In the genomic region with DNA sequence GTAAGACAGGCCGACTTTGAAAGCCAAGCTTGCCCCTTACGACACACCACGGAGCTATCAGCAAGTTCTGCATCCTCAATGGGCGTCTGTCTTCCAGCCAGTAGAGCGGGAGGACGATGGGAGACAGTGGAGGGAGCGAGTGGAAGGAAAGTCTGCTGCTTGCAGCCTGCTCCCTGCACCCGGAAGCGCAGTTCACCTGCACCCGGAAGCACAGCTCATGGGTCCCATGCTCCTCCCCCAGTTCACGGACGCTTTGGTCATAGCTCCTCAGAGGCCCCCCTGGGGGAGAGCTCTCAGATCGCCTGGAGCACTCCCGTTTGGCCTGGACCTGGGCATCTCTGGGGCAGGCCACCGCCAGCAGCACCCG, we compare ENCODE assay signal across 9 cellular contexts. TPM values are rescaled to one million over a fixed set of nuclear protein-coding genes. Genes with fewer than 3 reads are reported as not detected.
A peak's percentile ranks its signal among the peaks of the same experiment; 100 is the strongest.
DNase-seq lines count a peak whose midpoint lies in the region; ATAC-seq and TF ChIP-seq lines count a peak whose summit lies in the region.
"Had no signal": no experiment of that assay in that cellular context is flagged by ENCODE, and none has a peak within 500 bp of the region (broad histone marks: within the 10 kb centered on the region; RNA-seq: fewer than 3 reads in every experiment).

No MANE protein-coding gene starts in this region.

- POLR2A ChIA-PET in OCI-LY7 (lab: Charles Lee), result no interaction called here

- peak; percentile 84 for TF ChIP-seq CTCF in C4-2B (conservative IDR thresholded peaks at IDR 0.05)
- peak; percentile 1; the same call in 1 of the 2 replicates for TF ChIP-seq CTCF in OCI-LY7 (conservative IDR thresholded peaks at IDR 0.05; ENCODE audit: low read length)
- peak; percentile 8 for TF ChIP-seq CTCF in endothelial cell (IDR thresholded peaks at IDR 0.05; ENCODE audit: unreplicated experiment)

- H3K27ac ChIP-seq in C4-2B (peak overlapping the region; percentile 52), OCI-LY7 (ENCODE audit: low read depth, low read length, poor library complexity, severe bottlenecking) (no peak overlapping the region), trophoblast cell (ENCODE audit: low read depth, low read length) (no peak overlapping the region)

- peaks cover 33% of the 10 kb centered on the region for H3K79me1 ChIP-seq in trophoblast cell (ENCODE audit: low read length)

- H3K79me2 ChIP-seq in OCI-LY7 (ENCODE audit: insufficient read depth, low read depth, low read length) (no peaks in the 10 kb centered on the region), trophoblast cell (ENCODE audit: control insufficient read depth, insufficient read depth, low read length, poor library complexity) (peaks cover 8% of the 10 kb centered on the region)

- ATAC-seq in HG02885 (IDR thresholded peaks at IDR 0.05; ENCODE audit: poor library complexity, unreplicated experiment), result no peak

- peak overlapping the region; percentile 61 for H3K27ac Mint-ChIP-seq in endothelial cell (ENCODE audit: unreplicated experiment)

- peaks cover 47% of the 10 kb centered on the region for H3K36me3 Mint-ChIP-seq in endothelial cell (ENCODE audit: low read depth, unreplicated experiment)

- no CpG with 5 or more reads among the region's 16 CpGs for WGBS in trophoblast cell (ENCODE audit: extremely low coverage, insufficient coverage, insufficient read length)

- H4K12ac ChIP-seq in trophoblast cell (ENCODE audit: low read depth, low read length), result no peak overlapping the region

- H3K4me3 Mint-ChIP-seq in endothelial cell (ENCODE audit: unreplicated experiment), result no peak overlapping the region

- H3K4me1 Mint-ChIP-seq in endothelial cell (ENCODE audit: unreplicated experiment), result peaks cover 12% of the 10 kb centered on the region

- peak overlapping the region; percentile 27; the same call in 1 of the 2 replicates for H3K4me2 ChIP-seq in OCI-LY7 (ENCODE audit: low read length)
- no peak overlapping the region for H3K4me2 ChIP-seq in trophoblast cell (ENCODE audit: low read length)

- no peaks in the 10 kb centered on the region for H3K9me2 ChIP-seq in OCI-LY7 (ENCODE audit: insufficient read depth, low read length)

- H3K9ac ChIP-seq in trophoblast cell (ENCODE audit: low read length), result no peak overlapping the region

- no peak overlapping the region for H2AK5ac ChIP-seq in trophoblast cell (ENCODE audit: low read length)

- no peaks in the 10 kb centered on the region for H3K27me3 ChIP-seq in trophoblast cell (ENCODE audit: insufficient read depth, low read length)

- H3K4ac ChIP-seq in trophoblast cell (ENCODE audit: low read depth, low read length), result no peak overlapping the region

- no peaks in the 10 kb centered on the region for H4K20me1 ChIP-seq in OCI-LY7 (ENCODE audit: insufficient read depth, low read length)

- no peak overlapping the region for H4K91ac ChIP-seq in trophoblast cell (ENCODE audit: low read depth, low read length)

- intact Hi-C loops in OCI-LY7 (cut with micrococcal nuclease; ENCODE audit: unreplicated experiment), result loop anchor here (5.0 kb wide), 1 partner anchor 287 kb away; no protein-coding TSS in a partner anchor

- no TSS peak for BruUV-seq in OCI-LY7 (replicated peaks; lab: Mats Ljungman, UMichigan)

- no peaks in the 10 kb centered on the region for H3K36me3 ChIP-seq in OCI-LY7 (ENCODE audit: insufficient read depth, low read length)
- H3K36me3 ChIP-seq in trophoblast cell (ENCODE audit: control insufficient read depth in 1 of 2, insufficient read depth in 2 of 2, low read length in 2 of 2), result peaks cover 76 to 89% of the 10 kb centered on the region in 2 experiments

- DNase-seq in OCI-LY7 (ENCODE audit: low spot score), result peak; percentile 12
- no peak for DNase-seq in endothelial cell (ENCODE audit: low spot score)
- no peak for DNase-seq in trophoblast cell
- DNase-seq in SIG-M5 (lab: John Stamatoyannopoulos, UW), result no peak
- DNase-seq in effector CD4-positive, alpha-beta T cell, result no peak
- no peak for DNase-seq in activated effector memory CD4-positive, alpha-beta T cell treated with Interleukin-2 at 50 U/mL for 16 hours

- peaks cover 2% of the 10 kb centered on the region for H3K27me3 Mint-ChIP-seq in endothelial cell (ENCODE audit: unreplicated experiment)

- no peak overlapping the region for H3K4me3 ChIP-seq in OCI-LY7 (ENCODE audit: low read depth, low read length, poor library complexity, severe bottlenecking)
- no peak overlapping the region for H3K4me3 ChIP-seq in trophoblast cell (ENCODE audit: low read depth, low read length)
- H3K4me3 ChIP-seq: GM12878 had no signal

- no peaks in the 10 kb centered on the region for H3K9me3 Mint-ChIP-seq in endothelial cell (ENCODE audit: unreplicated experiment)

- H2BK5ac ChIP-seq in trophoblast cell (ENCODE audit: low read depth, low read length, poor library complexity), result no peak overlapping the region

- H3K23ac ChIP-seq in trophoblast cell (ENCODE audit: low read length), result no peak overlapping the region

- H3K14ac ChIP-seq in trophoblast cell (ENCODE audit: low read length), result no peak overlapping the region

- peak overlapping the region; percentile 9 for H3K18ac ChIP-seq in trophoblast cell (ENCODE audit: low read length)

- H3K9me3 ChIP-seq in OCI-LY7 (ENCODE audit: low read length) (no peaks in the 10 kb centered on the region), trophoblast cell (ENCODE audit: insufficient read depth, low read depth, low read length) (peaks cover 8% of the 10 kb centered on the region)

- H4K8ac ChIP-seq in trophoblast cell (ENCODE audit: low read depth, low read length), result no peak overlapping the region

- peak overlapping the region; percentile 43; the same call in 1 of the 2 replicates for H2AFZ ChIP-seq in OCI-LY7 (ENCODE audit: low read length)
- no peak overlapping the region for H2AFZ ChIP-seq in trophoblast cell (ENCODE audit: insufficient read depth, low read length, poor library complexity)

- H3K4me1 ChIP-seq in OCI-LY7 (ENCODE audit: insufficient read depth, low read length, poor library complexity, severe bottlenecking) (no peaks in the 10 kb centered on the region), trophoblast cell (ENCODE audit: control insufficient read depth in 1 of 2, insufficient read depth in 2 of 2, low read length in 2 of 2) (peaks cover 35 to 39% of the 10 kb centered on the region in 2 experiments)

- CTCF ChIA-PET in OCI-LY7 (lab: Charles Lee; ENCODE audit: unreplicated experiment), result interaction anchor here (0.7 kb wide), 1 partner anchor 485 kb away, joined by 3 read pairs; no protein-coding TSS in a partner anchor

- no peak overlapping the region for H2BK120ac ChIP-seq in trophoblast cell (ENCODE audit: insufficient read depth, low read length, poor library complexity)

- H2BK12ac ChIP-seq in trophoblast cell (ENCODE audit: low read length), result no peak overlapping the region

RNA-seq across cellular contexts. Expression of gene FBLN1, which starts 51.3 kb away (rescaled TPM):
- not detected in 2 replicates for total RNA-seq in OCI-LY7 (2014; rRNA removed; shearing (Covaris generic))
- not detected in 2 replicates for total RNA-seq in OCI-LY7 (2022)
- 238 TPM for total RNA-seq in endothelial cell (ENCODE audit: unreplicated experiment)
- 1,067 and 1,077 TPM in 2 replicates for polyA plus RNA-seq in trophoblast cell (2013)

Comparison
In these comparisons a context has a peak if more than half of its experiments do, and no peak if none do; other contexts are left out.
1. CTCF ChIP-seq: peak in every context shown above with its lines; median percentile 84 in C4-2B; 8 in endothelial cell; 1 in OCI-LY7.
2. RNA of gene FBLN1, which starts 51.3 kb away (total RNA-seq): 238 TPM in endothelial cell (single experiment); not detected in OCI-LY7; every median in the first group is over 100 times any median in the second.